In the genomic region with DNA sequence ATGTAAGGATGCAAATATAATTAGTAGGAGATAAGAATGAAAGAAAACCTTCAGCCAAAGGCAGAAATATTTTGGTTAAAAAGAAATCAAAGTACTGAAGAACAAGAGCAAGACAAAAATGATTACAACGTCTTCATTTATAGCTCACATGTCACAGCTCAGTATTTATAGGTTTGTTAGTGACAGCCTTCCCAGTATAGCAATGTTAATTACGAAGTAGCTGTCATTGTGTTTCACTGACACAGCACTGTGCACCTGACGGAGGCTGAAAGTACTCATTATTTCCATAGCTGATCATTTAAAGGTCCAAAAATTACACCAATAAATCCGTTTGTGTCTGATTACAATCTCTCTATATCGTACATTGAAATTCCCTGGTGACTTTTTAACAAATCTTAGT, we compare ENCODE assay signal across 28 cellular contexts. TPM values are rescaled to one million over a fixed set of nuclear protein-coding genes. Genes with fewer than 3 reads are reported as not detected.
"Had no signal": no experiment of that assay in that cellular context is flagged by ENCODE, and none has a peak within 500 bp of the region (broad histone marks: within the 10 kb centered on the region; RNA-seq: fewer than 3 reads in every experiment).

No MANE protein-coding gene starts in this region.

- DNase-seq: activated B cell treated with CpG ODN at 0.5 μM for 24 hours; activated CD4-positive, alpha-beta T cell treated with anti-CD3 and anti-CD28 coated beads for 1 hour; activated CD4-positive, alpha-beta T cell treated with anti-CD3 and anti-CD28 coated beads, Interleukin-2, amount 10 ng/mL, durations not matched to agents 24 days and 14 days; activated CD4-positive, alpha-beta T cell treated with anti-CD3 and anti-CD28 coated beads, Interleukin-2, amount 50 U/mL, for 48 hours; activated CD8-positive, alpha-beta memory T cell treated with anti-CD3 and anti-CD28 coated beads, Interleukin-2, amount 10 ng/mL, durations not matched to agents 7 days and 5 days; activated effector memory CD4-positive, alpha-beta T cell treated with Interleukin-2 at 50 U/mL for 16 hours; activated naive CD4-positive, alpha-beta T cell; activated T-cell treated with anti-CD3 and anti-CD28 coated beads, Interleukin-2, amount 50 U/mL, for 24 hours; aorta; caudate nucleus; KBM-7; NCI-H1048; NCI-H2029; NCI-H2107; NCI-H2171 treated with DMSO at 0.1 percent for 48 hours; NCI-H345; NCI-H510A; NCI-H526 treated with DMSO at 0.1 percent for 48 hours; Peyer's patch; SHP77 treated with DMSO at 0.1 percent for 48 hours; T-cell; T-helper 2 cell; T1000 had no signal

- H3K4me1 ChIP-seq: breast epithelium, Peyer's patch had no signal

- H3K36me3 ChIP-seq: breast epithelium, Peyer's patch had no signal

- H3K27ac ChIP-seq: breast epithelium, Peyer's patch had no signal

- H3K27me3 ChIP-seq: breast epithelium, Peyer's patch had no signal

- H3K4me3 ChIP-seq: breast epithelium, Peyer's patch had no signal

- ATAC-seq: activated CD8-positive, alpha-beta memory T cell treated with anti-CD3 and anti-CD28 coated beads, Interleukin-2, amount 10 ng/mL, durations not matched to agents 7 days and 5 days; T-cell had no signal

- H3K9me3 ChIP-seq: breast epithelium, Peyer's patch had no signal

RNA-seq across cellular contexts. Expression of gene OSTN, which starts 0.6 kb away (rescaled TPM):
- total RNA-seq: activated B cell treated with CpG ODN at 0.5 μM for 24 hours; activated CD4-positive, alpha-beta T cell treated with anti-CD3 and anti-CD28 coated beads, Interleukin-2, amount 10 ng/mL, durations not matched to agents 24 days and 14 days; activated CD8-positive, alpha-beta memory T cell treated with anti-CD3 and anti-CD28 coated beads, Interleukin-2, amount 10 ng/mL, durations not matched to agents 7 days and 5 days; activated T-helper 1 cell treated with anti-CD3 and anti-CD28 coated beads, Interleukin-12 subunit alpha, Interleukin-12 subunit beta, Interleukin-2, Interleukin-4 antibody, amounts not matched to agents 30 ng/mL and 10 ng/mL and 1 ng/mL, durations not matched to agents 14 hours and 24 hours and 36 hours; LHCN-M2; M059J; Peyer's patch; SK-MEL-5; T-cell had no signal
- polyA plus RNA-seq: aorta had no signal
